7 cellular contexts compared by ENCODE assay signal in genomic region chr7:75001356-75001755, GRCh38. TPM values are rescaled to one million over a fixed set of nuclear protein-coding genes. Genes with fewer than 3 reads are reported as not detected.
A peak's percentile ranks its signal among the peaks of the same experiment; 100 is the strongest.
DNase-seq lines count a peak whose midpoint lies in the region; ATAC-seq, FAIRE-seq and TF ChIP-seq lines count a peak whose summit lies in the region.
"Not testable (repeated sequence)": the region's sequence is repeated elsewhere in the genome, so short reads cannot be mapped to it uniquely, and the experiment has no call there.

No MANE protein-coding gene starts in this region.

- H2BK120ac ChIP-seq in H9 (ENCODE audit: low read depth, low read length, poor library complexity, severe bottlenecking), result not testable (repeated sequence)

- not testable (repeated sequence) for H3K36me3 Mint-ChIP-seq in H9 (ENCODE audit: insufficient read depth in 1 of 3, low read depth in 3 of 3); progenitor cell of endocrine pancreas (ENCODE audit: insufficient read depth)
- H3K36me3 Mint-ChIP-seq in endodermal cell (ENCODE audit: low read depth), result peaks cover 35% of the 10 kb centered on the region

- H3K9me3 Mint-ChIP-seq in H9; endodermal cell; progenitor cell of endocrine pancreas (ENCODE audit: low read depth): not testable (repeated sequence)

- POLR2A ChIA-PET in A549 (lab: Yijun Ruan, JAX), result not testable (repeated sequence)

- WGBS in A549 (ENCODE audit: missing lambda C conversion rate), result 64% methylated on average over 8 of the region's 8 CpGs
- no CpG with 5 or more reads among the region's 8 CpGs for WGBS in H9 (ENCODE audit: extremely low coverage, insufficient read length, low lambda C conversion rate)
- 89 to 94% methylated on average over 6 to 8 of the region's 8 CpGs for WGBS in endodermal cell (ENCODE audit: insufficient coverage in 1 of 2, insufficient read length in 1 of 2), 2 experiments
- WGBS in right cardiac atrium, result 95% methylated on average over 8 of the region's 8 CpGs

- H2BK20ac ChIP-seq in H9 (ENCODE audit: low read depth, low read length, poor library complexity, severe bottlenecking), result not testable (repeated sequence)

- peak; percentile 43 to 50; a peak in 3 of 6 replicates for ATAC-seq in A549
- not testable (repeated sequence) for ATAC-seq in right cardiac atrium

- not testable (repeated sequence) for TF ChIP-seq RAD21 in A549 (conservative IDR thresholded peaks at IDR 0.05 in 1 of 2, IDR thresholded peaks at IDR 0.05 in 1 of 2)

- H3K27ac Mint-ChIP-seq in H9 (peak overlapping the region in 2 of 3 experiments; percentile 52 to 61; a peak in 3 of 7 replicates), endodermal cell (peak overlapping the region; percentile 88), progenitor cell of endocrine pancreas (peak overlapping the region; percentile 85)

- not testable (repeated sequence) for H2BK15ac ChIP-seq in H9 (ENCODE audit: low read depth, low read length)

- peak overlapping the region in 1 of 2 experiments; percentile 68; a peak in 4 of 6 replicates for H3K27ac ChIP-seq in A549
- H3K27ac ChIP-seq in H9 (ENCODE audit: insufficient read length, low read depth, low read length); endodermal cell (ENCODE audit: low read depth, low read length): not testable (repeated sequence)
- peak overlapping the region; percentile 42 for H3K27ac ChIP-seq in right cardiac atrium (ENCODE audit: low read length)

- TF ChIP-seq EP300 in A549 (IDR thresholded peaks at IDR 0.05), result not testable (repeated sequence)

- H3K14ac ChIP-seq in H9 (ENCODE audit: insufficient read depth, low read length), result not testable (repeated sequence)

- not testable (repeated sequence) for H3K4ac ChIP-seq in H9 (ENCODE audit: low read depth, low read length)

- peaks cover 23% of the 10 kb centered on the region for H3K36me3 ChIP-seq in endodermal cell (ENCODE audit: control insufficient read depth, insufficient read depth, low read length)

- H4K20me1 ChIP-seq in H9 (ENCODE audit: control insufficient read depth, insufficient read depth, insufficient read length), result not testable (repeated sequence)

- H3K79me1 ChIP-seq in H9 (ENCODE audit: insufficient read depth, low read depth, low read length, poor library complexity, severe bottlenecking), result not testable (repeated sequence)

- H2AFZ ChIP-seq in H9 (ENCODE audit: low read length), result not testable (repeated sequence)

- not testable (repeated sequence) for H4K5ac ChIP-seq in H9 (ENCODE audit: insufficient read length, low read depth, low read length)

- H3K4me3 Mint-ChIP-seq in H9; endodermal cell; progenitor cell of endocrine pancreas (ENCODE audit: low read depth): not testable (repeated sequence)

- not testable (repeated sequence) for H2BK12ac ChIP-seq in H9 (ENCODE audit: insufficient read length, low read depth, low read length)

- not testable (repeated sequence) for H3K9me3 ChIP-seq in A549; H9 (ENCODE audit: control insufficient read depth, low read depth, low read length); endodermal cell (ENCODE audit: control insufficient read depth, low read length); right cardiac atrium (ENCODE audit: control insufficient read depth, low read length)

- H3K4me1 Mint-ChIP-seq in H9 (peaks cover 16 to 18% of the 10 kb centered on the region in 2 experiments), endodermal cell (peaks cover 19% of the 10 kb centered on the region), progenitor cell of endocrine pancreas (ENCODE audit: low read depth) (peaks cover 19% of the 10 kb centered on the region)

- intact Hi-C loops in right cardiac atrium (cut with DNase I), result not testable (repeated sequence)

- H2BK5ac ChIP-seq in H9 (ENCODE audit: insufficient read length, low read length), result not testable (repeated sequence)

- H3K4me2 ChIP-seq in A549, result peak overlapping the region; percentile 39; the same call in 1 of the 3 replicates
- not testable (repeated sequence) for H3K4me2 ChIP-seq in H9 (ENCODE audit: insufficient read depth, insufficient read length, low read length)

- H4K91ac ChIP-seq in H9 (ENCODE audit: insufficient read length, low read depth, low read length), result not testable (repeated sequence)

- H3K23ac ChIP-seq in H9 (ENCODE audit: insufficient read length, low read depth, low read length), result not testable (repeated sequence)

- not testable (repeated sequence) for TF ChIP-seq CTCF in A549 (IDR thresholded peaks at IDR 0.05); H9 (conservative IDR thresholded peaks at IDR 0.05); endodermal cell (conservative IDR thresholded peaks at IDR 0.05); progenitor cell of endocrine pancreas (IDR thresholded peaks at IDR 0.05; ENCODE audit: unreplicated experiment)

- DNase-seq in A549 (ENCODE audit: low read depth in 1 of 2, low spot score in 1 of 2) (peak in 1 of 2 experiments; percentile 40), RPMI7951 (ENCODE audit: low read depth) (peak; percentile 36), amniotic epithelial cell (ENCODE audit: low read depth) (peak; percentile 12), endodermal cell (peak; percentile 43), right cardiac atrium (peak in 1 of 3 donors; percentile 21)
- not testable (repeated sequence) for DNase-seq in H9; progenitor cell of endocrine pancreas (ENCODE audit: low spot score, unreplicated experiment)

- not testable (repeated sequence) for H3K79me2 ChIP-seq in H9 (ENCODE audit: insufficient read depth, low read length)

- not testable (repeated sequence) for H3K9ac ChIP-seq in H9 (ENCODE audit: extremely low read depth, insufficient read length, low read length); endodermal cell (ENCODE audit: extremely low read depth, low read length, poor library complexity, severe bottlenecking)

- H3T11ph ChIP-seq in H9 (ENCODE audit: low read length), result not testable (repeated sequence)

- H3K27me3 Mint-ChIP-seq in H9 (ENCODE audit: low read depth); endodermal cell (ENCODE audit: insufficient read depth); progenitor cell of endocrine pancreas: not testable (repeated sequence)

- H4K8ac ChIP-seq in H9 (replicated peaks; ENCODE audit: insufficient read length, low read depth, low read length), result not testable (repeated sequence)

- not testable (repeated sequence) for H3K56ac ChIP-seq in H9 (ENCODE audit: insufficient read length, low read depth, low read length)

- not testable (repeated sequence) for H3K27me3 ChIP-seq in H9 (ENCODE audit: insufficient read depth, low read length); endodermal cell (ENCODE audit: control insufficient read depth, insufficient read depth, low read length, poor library complexity, severe bottlenecking); right cardiac atrium (ENCODE audit: control insufficient read depth, insufficient read depth)

- H3K23me2 ChIP-seq in H9 (ENCODE audit: insufficient read length, low read depth, low read length, poor library complexity, severe bottlenecking), result not testable (repeated sequence)

- H3K18ac ChIP-seq in H9 (ENCODE audit: insufficient read length, low read depth, low read length), result not testable (repeated sequence)

- CTCF ChIA-PET in A549 (lab: Yijun Ruan, JAX), result interaction anchor here (0.6 kb wide), 1 partner anchor 45 kb away, joined by 3 read pairs; no protein-coding TSS in a partner anchor

- H3K4me1 ChIP-seq in A549, result peaks cover 44% of the 10 kb centered on the region
- H3K4me1 ChIP-seq in H9 (ENCODE audit: insufficient read depth, low read length); endodermal cell (ENCODE audit: control insufficient read depth, insufficient read depth, low read length); right cardiac atrium (ENCODE audit: control insufficient read depth, insufficient read depth, low read length): not testable (repeated sequence)

- not testable (repeated sequence) for H3K4me3 ChIP-seq in A549; endodermal cell (ENCODE audit: low read length); right cardiac atrium (ENCODE audit: low read length)

- TF ChIP-seq POLR2A in A549 (IDR thresholded peaks at IDR 0.05; ENCODE audit: low read length), result not testable (repeated sequence)

- not testable (repeated sequence) for H2AK5ac ChIP-seq in H9 (ENCODE audit: insufficient read length, low read length)

- not testable (repeated sequence) for FAIRE-seq in A549 (lab: Jason Lieb, UNC)

RNA-seq across cellular contexts. Expression of gene CASTOR2, which starts 36.9 kb away (rescaled TPM):
- polyA plus RNA-seq in A549 (2011; rRNA removed) (6.0 and 11.8 TPM in 2 replicates), A549 (2017; fragmentation: RNase III; extraction: RNeasy Plus Mini Kit Qiagen cat#74134 plus additional on column Dnase treatment) (4.6 to 5.2 TPM (median 4.8 TPM) in 3 replicates), right cardiac atrium (24.9 TPM)
- 9.8 and 19.0 TPM in 2 replicates for polyA plus RNA-seq in A549 (2012; cell fraction: cytosol; rRNA removed)
- 11.2 and 14.7 TPM in 2 replicates for polyA plus RNA-seq in A549 (2012; cell fraction: nucleus; rRNA removed)
- polyA minus RNA-seq in A549 (2011; rRNA and poly(A)+ RNA removed), result 67.9 and 89.4 TPM in 2 replicates
- total RNA-seq in H9 (2021) (26.3 and 26.5 TPM in 2 replicates), endodermal cell (100 to 1,000 TPM in 1 of 2 donors, 10 to 100 TPM in 1; 96.5 to 116 TPM), right cardiac atrium (10 to 100 TPM; 51.2 to 73.4 (median 58.3) TPM), progenitor cell of endocrine pancreas (67.0 and 79.8 TPM in 2 replicates)
- 2.3 and 7.4 TPM in 2 replicates for total RNA-seq in RPMI7951 (2014; rRNA removed; shearing (Covaris generic))
- polyA plus RNA-seq in endodermal cell (2013, experiment 1 of 2), result 24.2 TPM
- 26.7 TPM for polyA plus RNA-seq in endodermal cell (2013, experiment 2 of 2)
